ENCODE assay signal across 12 cellular contexts in genomic region chr5:33343661-33344327, GRCh38.
DNase-seq lines count a peak whose midpoint lies in the region; ATAC-seq, FAIRE-seq and TF ChIP-seq lines count a peak whose summit lies in the region.
"Had no signal": no experiment of that assay in that cellular context is flagged by ENCODE, and none has a peak within 500 bp of the region (broad histone marks: within the 10 kb centered on the region; RNA-seq: fewer than 3 reads in every experiment).

No MANE protein-coding gene starts in this region.

- no peaks in the 10 kb centered on the region for H3F3A ChIP-seq in PC-3 (ENCODE audit: low read length, unreplicated experiment)

- H3K27ac ChIP-seq in PC-3 (ENCODE audit: low read length): peak overlapping the region; percentile 33
- H3K27ac ChIP-seq in endothelial cell of umbilical vein (ENCODE audit: insufficient read depth, low read depth, low read length): no peak overlapping the region
- no peak overlapping the region for H3K27ac ChIP-seq in Karpas-422 (ENCODE audit: low read length)
- peak overlapping the region in 2 of 4 donors; percentile 19 to 31 for H3K27ac ChIP-seq in transverse colon

- ATAC-seq in PC-3 (peak; percentile 99), mucosa of descending colon (peak; percentile 56)
- ATAC-seq: activated T-cell treated with anti-CD3 and anti-CD28 coated beads, Interleukin-2, amount 50 U/mL, for 4 hours; WTC11 had no signal

- in situ Hi-C loops in transverse colon (cut with MboI; ENCODE audit: low pct_ligation_motif_present in 1 of 4, low pct_unique_long_range_greater_than_20kb in 1 of 4, low sequenced_read_pairs in 3 of 4): no loop called here

- intact Hi-C loops in PC-3 (cut with micrococcal nuclease): no loop called here
- intact Hi-C loops in endothelial cell of umbilical vein (cut with micrococcal nuclease): no loop called here
- intact Hi-C loops in mucosa of descending colon (cut with DNase I, micrococcal nuclease): no loop called here
- intact Hi-C loops in transverse colon (cut with DNase I; ENCODE audit: low total_unique reads): no loop called here

- H3K4me1 ChIP-seq in PC-3 (ENCODE audit: insufficient read depth, low read length) (peaks cover 12% of the 10 kb centered on the region), endothelial cell of umbilical vein (ENCODE audit: control insufficient read depth, extremely low read depth, insufficient read depth, low read length) (no peaks in the 10 kb centered on the region), mucosa of descending colon (ENCODE audit: low read depth) (no peaks in the 10 kb centered on the region), Karpas-422 (ENCODE audit: low read length) (no peaks in the 10 kb centered on the region), transverse colon (peaks cover 0 to 18% (median 3%) of the 10 kb centered on the region in 4 donors)

- no peak for TF ChIP-seq EP300 in transverse colon (IDR thresholded peaks at IDR 0.05; ENCODE audit: low read depth)

- peak overlapping the region; percentile 21 for H3K4me2 ChIP-seq in PC-3 (ENCODE audit: low read length)
- H3K4me2 ChIP-seq in endothelial cell of umbilical vein (ENCODE audit: insufficient read depth, low read length): no peak overlapping the region
- H3K4me2 ChIP-seq in Karpas-422 (ENCODE audit: low read depth, low read length, poor library complexity, severe bottlenecking): no peak overlapping the region

- H3K36me3 ChIP-seq in PC-3 (ENCODE audit: low read depth, low read length) (no peaks in the 10 kb centered on the region), endothelial cell of umbilical vein (ENCODE audit: control insufficient read depth in 2 of 2, extremely low read depth in 1 of 2, insufficient read depth in 2 of 2, low read length in 2 of 2) (no peaks in the 10 kb centered on the region), mucosa of descending colon (ENCODE audit: low read depth) (no peaks in the 10 kb centered on the region), Karpas-422 (ENCODE audit: insufficient read depth, low read length) (no peaks in the 10 kb centered on the region), transverse colon (no peaks in the 10 kb centered on the region)

- FAIRE-seq in endothelial cell of umbilical vein (lab: Jason Lieb, UNC): no peak

- H2AFZ ChIP-seq in PC-3 (ENCODE audit: low read length): no peak overlapping the region
- no peak overlapping the region for H2AFZ ChIP-seq in endothelial cell of umbilical vein (ENCODE audit: low read depth, low read length)
- H2AFZ ChIP-seq in Karpas-422 (ENCODE audit: low read length): no peak overlapping the region

- no peaks in the 10 kb centered on the region for H4K20me1 ChIP-seq in PC-3 (ENCODE audit: low read length)
- no peaks in the 10 kb centered on the region for H4K20me1 ChIP-seq in endothelial cell of umbilical vein (replicated peaks; ENCODE audit: control insufficient read depth, extremely low read depth, insufficient read depth, low read length)
- H4K20me1 ChIP-seq in Karpas-422 (ENCODE audit: insufficient read depth, low read depth, low read length): no peaks in the 10 kb centered on the region

- TF ChIP-seq CTCF in PC-3 (conservative IDR thresholded peaks at IDR 0.05; ENCODE audit: low read depth, low read length) (no peak), endothelial cell of umbilical vein (IDR thresholded peaks at IDR 0.05; ENCODE audit: extremely low read depth in 1 of 2, insufficient read depth in 1 of 2, low read depth in 1 of 2, low read length in 2 of 2) (no peak), mucosa of descending colon (IDR thresholded peaks at IDR 0.05) (no peak), transverse colon (IDR thresholded peaks at IDR 0.05) (no peak)

- H3K27me3 ChIP-seq in PC-3 (ENCODE audit: low read length): no peaks in the 10 kb centered on the region
- H3K27me3 ChIP-seq in endothelial cell of umbilical vein (ENCODE audit: control insufficient read depth in 2 of 2, insufficient read depth in 2 of 2, low read length in 2 of 2): no peaks in the 10 kb centered on the region
- H3K27me3 ChIP-seq in Karpas-422 (ENCODE audit: low read length): no peaks in the 10 kb centered on the region
- no peaks in the 10 kb centered on the region for H3K27me3 ChIP-seq in transverse colon

- WGBS in transverse colon (ENCODE audit: low coverage in 1 of 2), 2 donors: 66 to 76% methylated on average over 2 to 4 of the region's 4 CpGs

- H3K9me2 ChIP-seq in PC-3 (replicated peaks; ENCODE audit: low read length) (no peaks in the 10 kb centered on the region), Karpas-422 (replicated peaks; ENCODE audit: insufficient read depth, low read length) (no peaks in the 10 kb centered on the region)

- H3K79me2 ChIP-seq in PC-3 (ENCODE audit: low read length) (no peaks in the 10 kb centered on the region), endothelial cell of umbilical vein (ENCODE audit: control insufficient read depth, insufficient read depth, low read length) (no peaks in the 10 kb centered on the region), Karpas-422 (ENCODE audit: low read length) (no peaks in the 10 kb centered on the region)

- no peak overlapping the region for H3K4me3 ChIP-seq in PC-3 (ENCODE audit: low read length)
- H3K4me3 ChIP-seq in endothelial cell of umbilical vein (replicated peaks in 1 of 3; ENCODE audit: insufficient read depth in 1 of 3, low read depth in 1 of 3, low read length in 3 of 3): no peak overlapping the region
- H3K4me3 ChIP-seq in mucosa of descending colon: no peak overlapping the region
- no peak overlapping the region for H3K4me3 ChIP-seq in Karpas-422 (ENCODE audit: low read length)
- no peak overlapping the region for H3K4me3 ChIP-seq in transverse colon

- BruUV-seq in PC-3 (replicated peaks; lab: Mats Ljungman, UMichigan): no TSS peak
- BruUV-seq in endothelial cell of umbilical vein (replicated peaks; lab: Mats Ljungman, UMichigan): no TSS peak

- H3K9me1 ChIP-seq in endothelial cell of umbilical vein (replicated peaks; ENCODE audit: control insufficient read depth, extremely low read depth, insufficient read depth, low read length): no peaks in the 10 kb centered on the region

- DNase-seq in AG08395 (ENCODE audit: low spot score): peak; percentile 89
- peak; percentile 91 for DNase-seq in PC-3
- peak; percentile 39 for DNase-seq in endothelial cell of umbilical vein (ENCODE audit: low read depth, low spot score)
- no peak for DNase-seq in mucosa of descending colon
- no peak for DNase-seq in Karpas-422
- no peak for DNase-seq in putamen (ENCODE audit: low spot score)
- DNase-seq in DMS 273 (lab: John Stamatoyannopoulos, UW; ENCODE audit: unreplicated experiment): no peak
- DNase-seq in transverse colon: no peak
- DNase-seq: activated T-cell treated with anti-CD3 and anti-CD28 coated beads, Interleukin-2, amount 50 U/mL, for 4 hours; CD4-positive, alpha-beta memory T cell; NCI-H2081 had no signal

- TF ChIP-seq POLR2A in endothelial cell of umbilical vein (IDR thresholded peaks at IDR 0.05; ENCODE audit: low read depth, low read length): no peak
- TF ChIP-seq POLR2A in transverse colon (IDR thresholded peaks at IDR 0.05): no peak

- POLR2A ChIA-PET in PC-3 (lab: Charles Lee; ENCODE audit: unreplicated experiment) (no interaction called here), endothelial cell of umbilical vein (lab: Charles Lee) (no interaction called here)

- CTCF ChIA-PET in PC-3 (lab: Charles Lee): no interaction called here
- CTCF ChIA-PET in endothelial cell of umbilical vein (lab: Charles Lee): no interaction called here

- H3K9ac ChIP-seq in PC-3 (ENCODE audit: low read length) (no peak overlapping the region), endothelial cell of umbilical vein (replicated peaks; ENCODE audit: extremely low read depth, insufficient read depth, low read length) (no peak overlapping the region), Karpas-422 (ENCODE audit: low read length) (no peak overlapping the region)

- no peaks in the 10 kb centered on the region for H3K9me3 ChIP-seq in PC-3 (ENCODE audit: low read length)
- no peaks in the 10 kb centered on the region for H3K9me3 ChIP-seq in endothelial cell of umbilical vein (replicated peaks; ENCODE audit: control insufficient read depth, insufficient read depth, low read length)
- no peaks in the 10 kb centered on the region for H3K9me3 ChIP-seq in mucosa of descending colon
- no peaks in the 10 kb centered on the region for H3K9me3 ChIP-seq in Karpas-422 (ENCODE audit: low read length)
- no peaks in the 10 kb centered on the region for H3K9me3 ChIP-seq in transverse colon

- dilution Hi-C loops in endothelial cell of umbilical vein (cut with MboI; ENCODE audit: extremely low pct_ligation_motif_present, low sequenced_read_pairs): no loop called here

TF ChIP-seq in endothelial cell of umbilical vein, 7 proteins besides CTCF, POLR2A, EP300 and RAD21:
- TF ChIP-seq POLR2AphosphoS5 (IDR thresholded peaks at IDR 0.05; ENCODE audit: insufficient read depth, low read depth, low read length): no peak
- no peak for TF ChIP-seq GATA2 (IDR thresholded peaks at IDR 0.05; ENCODE audit: insufficient read depth, insufficient read length, low read depth, low read length)
- TF ChIP-seq FOS (IDR thresholded peaks at IDR 0.05; ENCODE audit: borderline replicate concordance, insufficient read depth, low read length): no peak
- TF ChIP-seq EZH2 (IDR thresholded peaks at IDR 0.05; ENCODE audit: borderline replicate concordance, low read depth, low read length, severe bottlenecking): no peak
- TF ChIP-seq JUN (IDR thresholded peaks at IDR 0.05; ENCODE audit: borderline replicate concordance, insufficient read depth, insufficient read length, low read depth): no peak
- TF ChIP-seq MYC (IDR thresholded peaks at IDR 0.05; ENCODE audit: low read depth, low read length): no peak
- no peak for TF ChIP-seq MAX (IDR thresholded peaks at IDR 0.05; ENCODE audit: insufficient read depth, insufficient read length)

Comparison
In these comparisons a context has a peak if more than half of its experiments do, and no peak if none do; other contexts are left out.
1. DNase-seq: peak in AG08395 (single experiment), PC-3 (single experiment) and endothelial cell of umbilical vein (single experiment); none in mucosa of descending colon (0 of 3), Karpas-422 (single experiment), putamen (single experiment), DMS 273 (single experiment) and transverse colon (single experiment).